Comparison of ENCODE assay signal across 1 cellular context in the genomic region with DNA sequence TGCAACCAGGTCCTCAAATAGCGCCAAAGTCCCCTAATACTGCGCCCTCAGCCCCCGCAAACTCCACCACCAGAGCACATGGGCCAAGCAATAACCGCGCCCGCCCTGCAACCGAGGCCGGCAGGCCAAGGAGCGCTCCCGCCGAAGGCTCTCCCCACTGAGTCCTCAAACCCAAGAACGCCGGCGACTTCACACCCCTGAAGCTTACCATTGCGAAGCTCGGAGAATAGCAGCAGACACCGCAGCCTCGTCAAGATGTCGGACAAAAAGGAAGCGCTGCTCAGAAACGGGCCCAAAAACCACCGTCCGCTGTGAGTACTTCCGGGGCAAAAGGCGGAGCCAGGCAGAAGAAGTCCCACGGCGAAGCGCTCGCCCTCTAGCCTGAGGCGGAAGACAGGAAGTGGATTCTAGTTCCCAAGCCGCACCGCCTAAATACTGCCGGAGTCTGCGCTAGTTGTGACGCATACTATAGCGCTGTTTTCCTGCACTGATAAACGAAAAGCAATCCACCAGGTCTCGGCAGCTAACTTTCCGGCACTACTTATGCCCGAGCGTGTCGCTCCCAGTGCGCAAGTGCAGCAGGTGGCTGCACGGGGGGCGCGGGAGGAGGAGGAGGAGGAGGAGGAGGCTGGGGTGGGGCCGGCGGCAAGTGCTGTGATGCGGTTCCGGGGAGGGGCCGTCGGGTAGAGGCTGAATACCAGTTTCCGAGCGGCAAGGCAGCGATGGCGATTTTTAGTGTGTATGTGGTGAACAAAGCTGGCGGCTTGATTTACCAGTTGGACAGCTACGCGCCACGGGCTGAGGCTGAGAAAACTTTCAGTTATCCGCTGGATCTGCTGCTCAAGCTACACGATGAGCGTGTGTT.
A peak's percentile ranks its signal among the peaks of the same experiment; 100 is the strongest.
TF ChIP-seq lines count a peak whose summit lies in the region.

Gene RPS25, minus strand, starts transcription at position 270 of the 865 bp plus-strand sequence. Its CDS starts 59 bp downstream, at position 211.
A gene with protein sequence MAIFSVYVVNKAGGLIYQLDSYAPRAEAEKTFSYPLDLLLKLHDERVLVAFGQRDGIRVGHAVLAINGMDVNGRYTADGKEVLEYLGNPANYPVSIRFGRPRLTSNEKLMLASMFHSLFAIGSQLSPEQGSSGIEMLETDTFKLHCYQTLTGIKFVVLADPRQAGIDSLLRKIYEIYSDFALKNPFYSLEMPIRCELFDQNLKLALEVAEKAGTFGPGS (plus strand): TSS at position 693 of the 865 bp plus-strand sequence. CDS start 30 bp downstream, at position 723.

TF ChIP-seq in GM23338, 12 proteins besides CTCF, POLR2A, EP300 and RAD21:
- TF ChIP-seq, protein P1, sequence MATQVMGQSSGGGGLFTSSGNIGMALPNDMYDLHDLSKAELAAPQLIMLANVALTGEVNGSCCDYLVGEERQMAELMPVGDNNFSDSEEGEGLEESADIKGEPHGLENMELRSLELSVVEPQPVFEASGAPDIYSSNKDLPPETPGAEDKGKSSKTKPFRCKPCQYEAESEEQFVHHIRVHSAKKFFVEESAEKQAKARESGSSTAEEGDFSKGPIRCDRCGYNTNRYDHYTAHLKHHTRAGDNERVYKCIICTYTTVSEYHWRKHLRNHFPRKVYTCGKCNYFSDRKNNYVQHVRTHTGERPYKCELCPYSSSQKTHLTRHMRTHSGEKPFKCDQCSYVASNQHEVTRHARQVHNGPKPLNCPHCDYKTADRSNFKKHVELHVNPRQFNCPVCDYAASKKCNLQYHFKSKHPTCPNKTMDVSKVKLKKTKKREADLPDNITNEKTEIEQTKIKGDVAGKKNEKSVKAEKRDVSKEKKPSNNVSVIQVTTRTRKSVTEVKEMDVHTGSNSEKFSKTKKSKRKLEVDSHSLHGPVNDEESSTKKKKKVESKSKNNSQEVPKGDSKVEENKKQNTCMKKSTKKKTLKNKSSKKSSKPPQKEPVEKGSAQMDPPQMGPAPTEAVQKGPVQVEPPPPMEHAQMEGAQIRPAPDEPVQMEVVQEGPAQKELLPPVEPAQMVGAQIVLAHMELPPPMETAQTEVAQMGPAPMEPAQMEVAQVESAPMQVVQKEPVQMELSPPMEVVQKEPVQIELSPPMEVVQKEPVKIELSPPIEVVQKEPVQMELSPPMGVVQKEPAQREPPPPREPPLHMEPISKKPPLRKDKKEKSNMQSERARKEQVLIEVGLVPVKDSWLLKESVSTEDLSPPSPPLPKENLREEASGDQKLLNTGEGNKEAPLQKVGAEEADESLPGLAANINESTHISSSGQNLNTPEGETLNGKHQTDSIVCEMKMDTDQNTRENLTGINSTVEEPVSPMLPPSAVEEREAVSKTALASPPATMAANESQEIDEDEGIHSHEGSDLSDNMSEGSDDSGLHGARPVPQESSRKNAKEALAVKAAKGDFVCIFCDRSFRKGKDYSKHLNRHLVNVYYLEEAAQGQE (IDR thresholded peaks at IDR 0.05; ENCODE audit: unreplicated experiment): no peak
- no peak for TF ChIP-seq EZH2 (IDR thresholded peaks at IDR 0.05; ENCODE audit: low read depth, unreplicated experiment)
- TF ChIP-seq JUNB (IDR thresholded peaks at IDR 0.05; ENCODE audit: unreplicated experiment): no peak
- TF ChIP-seq CREB1 (CRISPR knock-in tag; IDR thresholded peaks at IDR 0.05; ENCODE audit: low read depth): peak; percentile 79
- TF ChIP-seq, protein P2, sequence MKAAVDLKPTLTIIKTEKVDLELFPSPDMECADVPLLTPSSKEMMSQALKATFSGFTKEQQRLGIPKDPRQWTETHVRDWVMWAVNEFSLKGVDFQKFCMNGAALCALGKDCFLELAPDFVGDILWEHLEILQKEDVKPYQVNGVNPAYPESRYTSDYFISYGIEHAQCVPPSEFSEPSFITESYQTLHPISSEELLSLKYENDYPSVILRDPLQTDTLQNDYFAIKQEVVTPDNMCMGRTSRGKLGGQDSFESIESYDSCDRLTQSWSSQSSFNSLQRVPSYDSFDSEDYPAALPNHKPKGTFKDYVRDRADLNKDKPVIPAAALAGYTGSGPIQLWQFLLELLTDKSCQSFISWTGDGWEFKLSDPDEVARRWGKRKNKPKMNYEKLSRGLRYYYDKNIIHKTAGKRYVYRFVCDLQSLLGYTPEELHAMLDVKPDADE (IDR thresholded peaks at IDR 0.05): peak; percentile 87
- TF ChIP-seq ZNF462 (CRISPR knock-in tag; IDR thresholded peaks at IDR 0.05): no peak
- no peak for TF ChIP-seq STAT1 (IDR thresholded peaks at IDR 0.05; ENCODE audit: unreplicated experiment)
- TF ChIP-seq ZNF331 (CRISPR knock-in tag; IDR thresholded peaks at IDR 0.05; ENCODE audit: low read depth): no peak
- TF ChIP-seq NANOG (IDR thresholded peaks at IDR 0.05; ENCODE audit: borderline replicate concordance): no peak
- TF ChIP-seq ZNF114 (CRISPR knock-in tag; IDR thresholded peaks at IDR 0.05): no peak
- no peak for TF ChIP-seq EZH2phosphoT487 (IDR thresholded peaks at IDR 0.05; ENCODE audit: unreplicated experiment)
- TF ChIP-seq POLR2AphosphoS5 (IDR thresholded peaks at IDR 0.05; ENCODE audit: low read depth): peak; percentile 92
TF ChIP-seq in GM23338: peak in this region for 3.
